10 cellular contexts compared by ENCODE assay signal in genomic region chr4:75698963-75699228, GRCh38. TPM values are rescaled to one million over a fixed set of nuclear protein-coding genes. Genes with fewer than 3 reads are reported as not detected.
DNase-seq lines count a peak whose midpoint lies in the region; ATAC-seq, FAIRE-seq and TF ChIP-seq lines count a peak whose summit lies in the region.
"Had no signal": no experiment of that assay in that cellular context is flagged by ENCODE, and none has a peak within 500 bp of the region (broad histone marks: within the 10 kb centered on the region; RNA-seq: fewer than 3 reads in every experiment).

No MANE protein-coding gene starts in this region.

- no peak overlapping the region for H4K91ac ChIP-seq in H1 (replicated peaks; ENCODE audit: insufficient read length, low read length)

- H3K27ac ChIP-seq in H1 (ENCODE audit: low read depth, low read length): 0 out of 2 replicates have a peak overlapping the region, but pooled peaks have one; percentile 32

- TF ChIP-seq CTCF in H1 (IDR thresholded peaks at IDR 0.05; ENCODE audit: control extremely low read depth in 1 of 3, insufficient read depth in 1 of 3, low read depth in 1 of 3, low read length in 3 of 3): no peak
- TF ChIP-seq CTCF in omental fat pad (IDR thresholded peaks at IDR 0.05): no peak

- H3K23me2 ChIP-seq in H1 (ENCODE audit: low read depth, low read length): 0 out of 2 replicates have a peak, but pooled peaks cover 2% of the 10 kb centered on the region

- CTCF ChIA-PET in H1 (lab: Charles Lee; ENCODE audit: partially characterized antibody): interaction anchor here (0.6 to 1.5 kb wide), 3 partner anchors 11 to 1495 kb away, joined by 3 to 4 read pairs (median 4); no protein-coding TSS in a partner anchor

- H3K4me2 ChIP-seq in H1 (ENCODE audit: insufficient read depth in 1 of 2, low read depth in 2 of 2, low read length in 2 of 2): no peak overlapping the region

- H3K79me1 ChIP-seq in H1 (ENCODE audit: low read depth, low read length): no peaks in the 10 kb centered on the region; the same call in 1 of the 2 replicates

- H3K4ac ChIP-seq in H1 (replicated peaks; ENCODE audit: insufficient read length, low read depth, low read length): no peak overlapping the region

- H3K18ac ChIP-seq in H1 (ENCODE audit: extremely low read depth, low read length): no peak overlapping the region

- 92% methylated on average over 2 of the region's 2 CpGs; no CpG with 5 or more reads in 1 of the 2 experiments for WGBS in H1 (ENCODE audit: extremely low coverage in 1 of 2, insufficient coverage in 1 of 2, insufficient read length in 1 of 2, insufficient replicate concordance in 2 of 2, low coverage in 1 of 2, low lambda C conversion rate in 2 of 2, missing lambda C conversion rate in 1 of 2), 2 experiments

- no peak overlapping the region for H4K8ac ChIP-seq in H1 (ENCODE audit: extremely low read depth, insufficient read depth, low read length)

- ATAC-seq in GM18499 (IDR thresholded peaks at IDR 0.05; ENCODE audit: insufficient read depth, unreplicated experiment) (peak; percentile 22), GM21381 (IDR thresholded peaks at IDR 0.05; ENCODE audit: unreplicated experiment) (peak; percentile 48), HG03139 (IDR thresholded peaks at IDR 0.05; ENCODE audit: unreplicated experiment) (peak; percentile 35), omental fat pad (ENCODE audit: low FRiP score) (no peak)

- H4K5ac ChIP-seq in H1 (ENCODE audit: insufficient read length, low read depth, low read length): no peak overlapping the region

- no peak overlapping the region for H2BK15ac ChIP-seq in H1 (ENCODE audit: low read length)

- peaks cover 0 to 17% (median 5%) of the 10 kb centered on the region in 4 experiments; a peak in 4 of 8 replicates for H3K36me3 ChIP-seq in H1 (ENCODE audit: control insufficient read depth in 2 of 4, insufficient read depth in 4 of 4, low read length in 3 of 4)

- H2BK12ac ChIP-seq in H1 (ENCODE audit: low read depth, low read length): 0 out of 2 replicates have a peak overlapping the region, but pooled peaks have one; percentile 2

- TF ChIP-seq RAD21 in H1 (IDR thresholded peaks at IDR 0.05 in 1 of 2, conservative IDR thresholded peaks at IDR 0.05 in 1 of 2; ENCODE audit: low read depth in 2 of 2, low read length in 2 of 2): no peak

- H2BK5ac ChIP-seq in H1 (ENCODE audit: low read depth, low read length): no peak overlapping the region

- H3K9me3 ChIP-seq in H1 (ENCODE audit: insufficient read depth in 2 of 2, low read depth in 1 of 2, low read length in 1 of 2): no peaks in the 10 kb centered on the region

- no peak for TF ChIP-seq EP300 in H1 (IDR thresholded peaks at IDR 0.05; ENCODE audit: borderline replicate concordance in 1 of 2, low read depth in 2 of 2, low read length in 2 of 2)

- H3K4me3 ChIP-seq in H1 (ENCODE audit: extremely low read depth in 1 of 4, insufficient read depth in 2 of 4, low read depth in 3 of 4, low read length in 4 of 4): no peak overlapping the region

- no peak for TF ChIP-seq POLR2A in H1 (IDR thresholded peaks at IDR 0.05; ENCODE audit: control extremely low read depth in 1 of 2, low read depth in 2 of 2, low read length in 2 of 2)

- no peak for DNase-seq in H1 (ENCODE audit: low read depth in 1 of 2, low spot score in 2 of 2)
- no peak for DNase-seq in putamen (ENCODE audit: low spot score)
- DNase-seq in NCI-H128 (lab: John Stamatoyannopoulos, UW; ENCODE audit: unreplicated experiment): no peak
- DNase-seq in omental fat pad (ENCODE audit: low spot score): no peak
- no peak for DNase-seq in HTR-8/SVneo (ENCODE audit: insufficient read length, low spot score)
- DNase-seq: amniotic stem cell, EL had no signal

- no peak overlapping the region for H2BK120ac ChIP-seq in H1 (replicated peaks; ENCODE audit: low read depth, low read length)

- no peak overlapping the region for H2AK5ac ChIP-seq in H1 (ENCODE audit: low read depth, low read length)

- H2BK20ac ChIP-seq in H1 (ENCODE audit: low read length): no peak overlapping the region

- no peak overlapping the region for H3K9ac ChIP-seq in H1 (replicated peaks in 1 of 4; ENCODE audit: extremely low read depth in 1 of 4, low read depth in 3 of 4, low read length in 3 of 4)

- peaks cover 4 to 89% of the 10 kb centered on the region in 2 experiments for H3K79me2 ChIP-seq in H1 (ENCODE audit: control insufficient read depth in 1 of 2, insufficient read depth in 2 of 2, low read length in 2 of 2)

- H3K4me1 ChIP-seq in H1 (replicated peaks in 1 of 4; ENCODE audit: control insufficient read depth in 3 of 4, insufficient read depth in 4 of 4, low read length in 3 of 4): peaks cover 9 to 15% (median 12%) of the 10 kb centered on the region in 4 experiments; a peak in 6 of 7 replicates

- no peak overlapping the region for H3K14ac ChIP-seq in H1 (ENCODE audit: insufficient read length)

- H2AFZ ChIP-seq in H1 (ENCODE audit: low read length): no peak overlapping the region

- H4K20me1 ChIP-seq in H1 (replicated peaks in 1 of 2; ENCODE audit: control insufficient read depth in 1 of 2, insufficient read depth in 2 of 2, low read length in 2 of 2): no peaks in the 10 kb centered on the region

- FAIRE-seq in H1 (lab: Jason Lieb, UNC) (no peak), HTR-8/SVneo (lab: Jason Lieb, UNC) (no peak)

- H3K27me3 ChIP-seq in H1 (replicated peaks in 1 of 4; ENCODE audit: control insufficient read depth in 3 of 4, extremely low read depth in 1 of 4, insufficient read depth in 3 of 4, low read length in 3 of 4): no peaks in the 10 kb centered on the region

- no peak overlapping the region for H3K56ac ChIP-seq in H1 (replicated peaks; ENCODE audit: insufficient read length, low read depth, low read length)

- no peak overlapping the region for H3K23ac ChIP-seq in H1 (ENCODE audit: insufficient read length)

- POLR2A ChIA-PET in H1 (lab: Charles Lee; ENCODE audit: partially characterized antibody): interaction anchor here (1.0 to 2.4 kb wide), 4 partner anchors 25 to 69 kb away, joined by 3 to 11 read pairs (median 3); partner anchors contain the start of genes G3BP2 and USO1

TF ChIP-seq in H1, 55 proteins besides CTCF, POLR2A, EP300 and RAD21:
- TF ChIP-seq SIX5 (IDR thresholded peaks at IDR 0.05; ENCODE audit: low read depth, low read length) (no peak), CEBPB (IDR thresholded peaks at IDR 0.05; ENCODE audit: low read depth, low read length) (no peak), RFX5 (IDR thresholded peaks at IDR 0.05; ENCODE audit: borderline replicate concordance, low read depth, low read length) (no peak), SAP30 (IDR thresholded peaks at IDR 0.05; ENCODE audit: insufficient read depth, insufficient replicate concordance, low read length) (no peak), PHF8 (conservative IDR thresholded peaks at IDR 0.05; ENCODE audit: low read depth, low read length) (no peak), JUND (IDR thresholded peaks at IDR 0.05; ENCODE audit: low read length) (no peak), SRF (IDR thresholded peaks at IDR 0.05; ENCODE audit: low read depth, low read length) (no peak), ATF2 (IDR thresholded peaks at IDR 0.05; ENCODE audit: low read length) (no peak), NRF1 (IDR thresholded peaks at IDR 0.05; ENCODE audit: low read depth, low read length) (no peak), ZNF274 (IDR thresholded peaks at IDR 0.05; ENCODE audit: borderline replicate concordance, extremely low read depth, low read length) (no peak)
- TF ChIP-seq, protein P1, sequence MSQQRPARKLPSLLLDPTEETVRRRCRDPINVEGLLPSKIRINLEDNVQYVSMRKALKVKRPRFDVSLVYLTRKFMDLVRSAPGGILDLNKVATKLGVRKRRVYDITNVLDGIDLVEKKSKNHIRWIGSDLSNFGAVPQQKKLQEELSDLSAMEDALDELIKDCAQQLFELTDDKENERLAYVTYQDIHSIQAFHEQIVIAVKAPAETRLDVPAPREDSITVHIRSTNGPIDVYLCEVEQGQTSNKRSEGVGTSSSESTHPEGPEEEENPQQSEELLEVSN (IDR thresholded peaks at IDR 0.05): no peak
- TF ChIP-seq, protein P2, sequence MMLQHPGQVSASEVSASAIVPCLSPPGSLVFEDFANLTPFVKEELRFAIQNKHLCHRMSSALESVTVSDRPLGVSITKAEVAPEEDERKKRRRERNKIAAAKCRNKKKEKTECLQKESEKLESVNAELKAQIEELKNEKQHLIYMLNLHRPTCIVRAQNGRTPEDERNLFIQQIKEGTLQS (IDR thresholded peaks at IDR 0.05; ENCODE audit: insufficient read depth, low read depth, low read length): no peak

RNA-seq across cellular contexts. Expression of gene USO1, which starts 25.5 kb away (rescaled TPM):
- 190 and 198 TPM in 2 replicates for total RNA-seq in H1 (2021; fragmentation: NEBNext Ultra II Directional; extraction: Animal tissue kit (Norgen Biotek cat#: 25700))
- 39.8 and 57.3 TPM in 2 replicates for polyA plus RNA-seq in H1 (2011; rRNA removed)
- polyA plus RNA-seq in H1 (2011; cell fraction: cytosol; rRNA removed): 77.3 TPM
- 88.8 TPM for polyA plus RNA-seq in H1 (2011; cell fraction: nucleus; rRNA removed)
- 60.6 to 118 TPM (median 75.0 TPM) in 4 replicates for polyA plus RNA-seq in H1 (2012, experiment 1 of 2)
- polyA plus RNA-seq in H1 (2012, experiment 2 of 2): 8.1 TPM
- 172 TPM for polyA plus RNA-seq in H1 (2013, experiment 1 of 2)
- 173 TPM for polyA plus RNA-seq in H1 (2013, experiment 2 of 2)
- polyA minus RNA-seq in H1 (2011; rRNA and poly(A)+ RNA removed): 100 and 129 TPM in 2 replicates
- polyA minus RNA-seq in H1 (2011; cell fraction: cytosol; rRNA and poly(A)+ RNA removed): 68.5 TPM
- 180 TPM for polyA minus RNA-seq in H1 (2011; cell fraction: nucleus; rRNA and poly(A)+ RNA removed)
- total RNA-seq in omental fat pad: 10 to 100 TPM; 53.8 to 79.5 (median 69.8) TPM

RNA-seq across cellular contexts. Expression of gene G3BP2, which starts 25.7 kb away (rescaled TPM):
- total RNA-seq in H1 (2021; fragmentation: NEBNext Ultra II Directional; extraction: Animal tissue kit (Norgen Biotek cat#: 25700)): 378 and 388 TPM in 2 replicates
- polyA plus RNA-seq in H1 (2011; rRNA removed): 78.2 and 83.7 TPM in 2 replicates
- 144 TPM for polyA plus RNA-seq in H1 (2011; cell fraction: cytosol; rRNA removed)
- 56.7 TPM for polyA plus RNA-seq in H1 (2011; cell fraction: nucleus; rRNA removed)
- polyA plus RNA-seq in H1 (2012, experiment 1 of 2): 148 to 255 TPM (median 185 TPM) in 4 replicates
- 20.2 TPM for polyA plus RNA-seq in H1 (2012, experiment 2 of 2)
- 174 TPM for polyA plus RNA-seq in H1 (2013, experiment 1 of 2)
- 179 TPM for polyA plus RNA-seq in H1 (2013, experiment 2 of 2)
- 159 and 221 TPM in 2 replicates for polyA minus RNA-seq in H1 (2011; rRNA and poly(A)+ RNA removed)
- 113 TPM for polyA minus RNA-seq in H1 (2011; cell fraction: cytosol; rRNA and poly(A)+ RNA removed)
- 140 TPM for polyA minus RNA-seq in H1 (2011; cell fraction: nucleus; rRNA and poly(A)+ RNA removed)
- 10 to 100 TPM; 57.7 to 90.9 (median 69.6) TPM for total RNA-seq in omental fat pad
